19 cellular contexts compared by ENCODE assay signal in the genomic region with DNA sequence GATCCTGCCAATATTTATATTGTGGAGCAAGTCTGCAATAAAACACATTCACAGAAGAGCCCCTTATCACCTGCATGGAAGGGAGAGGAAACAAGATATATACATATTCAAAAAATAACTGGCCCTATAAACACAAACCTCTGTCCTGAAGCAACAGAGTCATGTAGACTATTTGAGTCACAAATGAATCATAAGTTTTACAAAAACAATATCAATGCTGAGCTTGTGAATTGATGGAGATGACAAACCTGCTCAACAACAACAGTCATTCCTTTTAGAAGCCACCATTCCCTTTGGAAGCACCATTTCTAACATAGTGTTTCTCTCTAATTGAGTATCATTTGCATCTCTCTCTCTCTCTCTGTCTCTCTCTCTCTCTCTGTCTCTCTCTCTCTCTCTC.
DNase-seq lines count a peak whose midpoint lies in the region; ATAC-seq and TF ChIP-seq lines count a peak whose summit lies in the region.
"Had no signal": no experiment of that assay in that cellular context is flagged by ENCODE, and none has a peak within 500 bp of the region (broad histone marks: within the 10 kb centered on the region; RNA-seq: fewer than 3 reads in every experiment).

No MANE protein-coding gene starts in this region.

- CTCF ChIA-PET in mammary epithelial cell (lab: Charles Lee; ENCODE audit: low non-redundant PET), result interaction anchor here (0.6 kb wide), 1 partner anchor 189 kb away, joined by 4 read pairs; no protein-coding TSS in a partner anchor
- CTCF ChIA-PET in RWPE1 (lab: Yijun Ruan, JAX), result interaction anchor here (0.7 kb wide), 1 partner anchor 244 kb away, joined by 3 read pairs; no protein-coding TSS in a partner anchor

- POLR2A ChIA-PET in RWPE1 (lab: Yijun Ruan, JAX; ENCODE audit: low non-redundant PET), result no interaction called here

- TF ChIP-seq CTCF in mammary epithelial cell (conservative IDR thresholded peaks at IDR 0.05 in 1 of 2, IDR thresholded peaks at IDR 0.05 in 1 of 2; ENCODE audit: extremely low read depth in 1 of 2, insufficient read depth in 1 of 2, low read depth in 1 of 2, low read length in 2 of 2), result no peak
- TF ChIP-seq CTCF in breast epithelium (IDR thresholded peaks at IDR 0.05), result no peak
- no peak for TF ChIP-seq CTCF in RWPE1 (conservative IDR thresholded peaks at IDR 0.05; ENCODE audit: low read depth)
- no peak for TF ChIP-seq CTCF in foreskin keratinocyte (conservative IDR thresholded peaks at IDR 0.05)
- no peak for TF ChIP-seq CTCF in mucosa of descending colon (IDR thresholded peaks at IDR 0.05)

- no peaks in the 10 kb centered on the region for H4K20me1 ChIP-seq in mammary epithelial cell (ENCODE audit: insufficient read depth, low read length)
- H4K20me1 ChIP-seq: BLaER1 had no signal

- no peaks in the 10 kb centered on the region for H3K4me1 ChIP-seq in mammary epithelial cell (ENCODE audit: insufficient read depth, low read length)
- no peaks in the 10 kb centered on the region for H3K4me1 ChIP-seq in breast epithelium
- peaks cover 7% of the 10 kb centered on the region for H3K4me1 ChIP-seq in foreskin keratinocyte
- H3K4me1 ChIP-seq in mucosa of descending colon (ENCODE audit: low read depth), result no peaks in the 10 kb centered on the region
- H3K4me1 ChIP-seq: BLaER1, Caco-2 had no signal

- no peak overlapping the region for H3K27ac ChIP-seq in mammary epithelial cell (ENCODE audit: insufficient read depth, low read depth, low read length)
- no peak overlapping the region for H3K27ac ChIP-seq in breast epithelium
- no peak overlapping the region for H3K27ac ChIP-seq in RWPE1
- no peak overlapping the region for H3K27ac ChIP-seq in epithelial cell of prostate
- no peak overlapping the region for H3K27ac ChIP-seq in foreskin keratinocyte
- H3K27ac ChIP-seq: 22Rv1, BLaER1, C4-2B, GM23248 had no signal

- H2AFZ ChIP-seq in mammary epithelial cell (ENCODE audit: low read depth, low read length), result no peak overlapping the region
- H2AFZ ChIP-seq: GM23248 had no signal

- BruUV-seq in mammary epithelial cell (replicated peaks; lab: Mats Ljungman, UMichigan), result no TSS peak

- in situ Hi-C loops in mammary epithelial cell (cut with MboI; ENCODE audit: low sequenced_read_pairs in 2 of 2), result no loop called here

- H3K9me3 ChIP-seq in mammary epithelial cell (replicated peaks; ENCODE audit: insufficient read depth, low read length), result no peaks in the 10 kb centered on the region
- H3K9me3 ChIP-seq in breast epithelium, result peaks cover 0 to 25% of the 10 kb centered on the region in 2 donors
- no peaks in the 10 kb centered on the region for H3K9me3 ChIP-seq in mucosa of descending colon
- H3K9me3 ChIP-seq: Caco-2 had no signal

- no peaks in the 10 kb centered on the region for H3K79me2 ChIP-seq in mammary epithelial cell (ENCODE audit: insufficient read depth, low read length)

- no peak for TF ChIP-seq POLR2A in breast epithelium (IDR thresholded peaks at IDR 0.05)

- intact Hi-C loops in mammary epithelial cell (cut with micrococcal nuclease) (no loop called here), breast epithelium (cut with DNase I; ENCODE audit: low total_unique reads) (no loop called here), mucosa of descending colon (cut with DNase I, micrococcal nuclease) (no loop called here)

- no peak overlapping the region for H3K4me3 ChIP-seq in mammary epithelial cell (replicated peaks in 1 of 3; ENCODE audit: insufficient read depth in 1 of 3, low read depth in 2 of 3, low read length in 3 of 3)
- no peak overlapping the region for H3K4me3 ChIP-seq in breast epithelium
- no peak overlapping the region for H3K4me3 ChIP-seq in mucosa of descending colon
- H3K4me3 ChIP-seq: BLaER1, GM23248 had no signal

- no peak overlapping the region for H3K9ac ChIP-seq in mammary epithelial cell (ENCODE audit: insufficient read depth, low read length)
- H3K9ac ChIP-seq: BLaER1, GM23248 had no signal

- H3K36me3 ChIP-seq in mammary epithelial cell (ENCODE audit: insufficient read depth, low read length) (no peaks in the 10 kb centered on the region), breast epithelium (no peaks in the 10 kb centered on the region), mucosa of descending colon (ENCODE audit: low read depth) (no peaks in the 10 kb centered on the region)
- H3K36me3 ChIP-seq: BLaER1 had no signal

- peak; percentile 82 for ATAC-seq in foreskin keratinocyte
- ATAC-seq in mucosa of descending colon, result no peak
- ATAC-seq: CD8-positive, alpha-beta T cell had no signal

- dilution Hi-C loops in mammary epithelial cell (cut with HindIII; ENCODE audit: low sequenced_read_pairs), result no loop called here

- peak; percentile 57 for DNase-seq in mammary epithelial cell
- DNase-seq in breast epithelium (ENCODE audit: low spot score in 2 of 2), result no peak
- peak; percentile 1 for DNase-seq in RWPE1 (ENCODE audit: low spot score)
- peak; percentile 40 for DNase-seq in epithelial cell of prostate (ENCODE audit: low read depth, low spot score)
- DNase-seq in foreskin keratinocyte, result peak; percentile 29 to 64
- DNase-seq in mucosa of descending colon, result no peak
- DNase-seq in DMS153 treated with DMSO at 0.1 percent for 48 hours (lab: John Stamatoyannopoulos, UW; ENCODE audit: unreplicated experiment), result no peak
- DNase-seq in NCI-H2171 treated with DMSO at 0.1 percent for 48 hours (lab: John Stamatoyannopoulos, UW), result no peak
- DNase-seq: Caco-2; CD4-positive, CD25-positive, alpha-beta regulatory T cell; CD8-positive, alpha-beta T cell; DMS53; DMS79 treated with DMSO at 0.1 percent for 48 hours; GM23248; H7; HCEC 1CT had no signal

- no peak overlapping the region for H3K4me2 ChIP-seq in mammary epithelial cell (ENCODE audit: insufficient read depth, low read depth, low read length)
- H3K4me2 ChIP-seq: BLaER1 had no signal

- H3K27me3 ChIP-seq in mammary epithelial cell (ENCODE audit: insufficient read depth, low read length) (no peaks in the 10 kb centered on the region), breast epithelium (peaks cover 0 to 55% of the 10 kb centered on the region in 2 donors), foreskin keratinocyte (no peaks in the 10 kb centered on the region)
- H3K27me3 ChIP-seq: BLaER1 had no signal

Comparison
In these comparisons a context has a peak if more than half of its experiments do, and no peak if none do; other contexts are left out.
1. DNase-seq: peak in mammary epithelial cell (single experiment), RWPE1 (single experiment), epithelial cell of prostate (single experiment) and foreskin keratinocyte (2 of 2); none in breast epithelium (0 of 2), mucosa of descending colon (0 of 3), DMS153 treated with DMSO at 0.1 percent for 48 hours (single experiment) and NCI-H2171 treated with DMSO at 0.1 percent for 48 hours (single experiment).